In the genomic region with DNA sequence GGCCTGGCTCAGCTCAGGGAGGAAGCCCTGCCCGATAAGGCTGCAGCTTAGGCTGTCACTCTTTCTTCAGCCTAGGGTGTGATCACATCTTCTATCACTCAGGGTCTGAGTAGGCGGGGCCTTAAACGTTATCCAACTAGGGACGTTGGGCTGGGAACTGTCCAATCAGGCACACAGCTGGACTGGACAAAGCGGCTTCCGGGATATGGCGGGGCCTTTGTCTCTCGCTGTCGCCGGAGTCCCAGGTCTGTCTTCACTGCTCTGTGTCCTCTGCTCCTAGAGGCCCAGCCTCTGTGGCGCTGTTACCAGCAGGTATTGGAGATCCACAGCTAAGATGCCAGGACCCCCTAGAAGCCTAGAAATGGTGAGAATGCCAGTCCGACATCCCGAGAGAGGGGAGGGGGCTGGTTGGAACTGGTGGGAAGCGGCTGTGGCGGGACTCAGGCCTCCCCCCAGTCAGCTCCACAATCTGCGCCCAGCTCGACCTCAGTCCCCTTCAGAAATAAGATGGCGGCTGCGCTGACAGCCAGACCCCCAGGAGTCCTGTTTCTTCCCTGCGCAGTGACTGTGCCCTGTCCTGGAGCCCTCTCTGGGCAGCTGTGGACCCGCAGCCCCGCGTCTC, we compare ENCODE assay signal across 8 cellular contexts. TPM values are rescaled to one million over a fixed set of nuclear protein-coding genes. Genes with fewer than 3 reads are reported as not detected.
DNase-seq lines count a peak whose midpoint lies in the region; ATAC-seq and TF ChIP-seq lines count a peak whose summit lies in the region.

A gene (plus strand): TSS at position 214 of the 622 bp plus-strand sequence. CDS start 121 bp downstream, at position 335.

- H3K4me3 ChIP-seq in endodermal cell (ENCODE audit: low read length) (peak within 1 kb of the TSS; percentile 94), mesendoderm (ENCODE audit: low read length) (peak within 1 kb of the TSS; percentile 96)

- H3K4me3 Mint-ChIP-seq in endodermal cell, result peak within 1 kb of the TSS; percentile 93

- no peaks in the 10 kb centered on the region for H3K79me1 ChIP-seq in mesendoderm (ENCODE audit: low read length)

- no peaks in the 10 kb centered on the region for H3K9me3 Mint-ChIP-seq in endodermal cell

- peak within 1 kb of the TSS; percentile 98 for H3K56ac ChIP-seq in mesendoderm (ENCODE audit: low read length)

- H3K79me2 ChIP-seq in mesendoderm (ENCODE audit: control insufficient read depth, insufficient read depth, low read length), result peaks cover 11% of the 10 kb centered on the region

- H2BK120ac ChIP-seq in mesendoderm (ENCODE audit: low read depth, low read length), result peak within 1 kb of the TSS; percentile 90

- ATAC-seq in GM18861 (IDR thresholded peaks at IDR 0.05; ENCODE audit: unreplicated experiment), result peak; percentile 100
- peak; percentile 97 for ATAC-seq in HG03103 (IDR thresholded peaks at IDR 0.05; ENCODE audit: low read depth, unreplicated experiment)

- TF ChIP-seq CTCF in 22Rv1 (IDR thresholded peaks at IDR 0.05), result no peak
- TF ChIP-seq CTCF in endodermal cell (conservative IDR thresholded peaks at IDR 0.05), result no peak

- H3K4me2 ChIP-seq in mesendoderm (ENCODE audit: low read length), result no peak within 1 kb of the TSS

- no peak within 1 kb of the TSS for H2BK5ac ChIP-seq in mesendoderm (ENCODE audit: low read length)

- no peaks in the 10 kb centered on the region for H3K27me3 Mint-ChIP-seq in endodermal cell (ENCODE audit: insufficient read depth)

- WGBS in endodermal cell (ENCODE audit: insufficient coverage in 1 of 2, insufficient read length in 1 of 2), 2 experiments, result 1 to 7% methylated on average over 8 to 23 of the region's 23 CpGs
- no CpG with 5 or more reads among the region's 23 CpGs for WGBS in mesendoderm (ENCODE audit: extremely low coverage, insufficient coverage, low lambda C conversion rate)

- no peak within 1 kb of the TSS for H4K8ac ChIP-seq in mesendoderm (ENCODE audit: low read depth, low read length)

- DNase-seq in NCI-H748 treated with DMSO at 0.1 percent for 48 hours (lab: John Stamatoyannopoulos, UW) (peak; percentile 90), endodermal cell (peak; percentile 97), mesendoderm (peak; percentile 99)
- DNase-seq in activated CD8-positive, alpha-beta memory T cell treated with anti-CD3 and anti-CD28 coated beads, Interleukin-2, amount 50 U/mL, for 1 hour (ENCODE audit: extremely low read depth), result peak; percentile 56
- peak; percentile 51 for DNase-seq in stimulated activated CD8-positive, alpha-beta memory T cell treated with anti-CD3 and anti-CD28 coated beads, Interleukin-12 subunit alpha, Interleukin-12 subunit beta, amount 100 ng/mL, for 4 hours (ENCODE audit: low read depth)

- H3K4me1 Mint-ChIP-seq in endodermal cell, result no peaks in the 10 kb centered on the region

- H3K27ac ChIP-seq in 22Rv1 (peak within 1 kb of the TSS; percentile 85), endodermal cell (ENCODE audit: low read depth, low read length) (peak within 1 kb of the TSS; percentile 100), mesendoderm (ENCODE audit: low read depth, low read length) (peak within 1 kb of the TSS; percentile 51)

- peaks cover 29% of the 10 kb centered on the region for H3K36me3 Mint-ChIP-seq in endodermal cell (ENCODE audit: low read depth)

- H3K9ac ChIP-seq in endodermal cell (ENCODE audit: extremely low read depth, low read length, poor library complexity, severe bottlenecking), result peak within 1 kb of the TSS; percentile 100
- H3K9ac ChIP-seq in mesendoderm (ENCODE audit: low read length), result peak within 1 kb of the TSS; percentile 98

- H3K18ac ChIP-seq in mesendoderm (ENCODE audit: low read length), result peak within 1 kb of the TSS; percentile 90

- H2AK5ac ChIP-seq in mesendoderm (ENCODE audit: low read length), result no peak within 1 kb of the TSS

- H3K27me3 ChIP-seq in endodermal cell (ENCODE audit: control insufficient read depth, insufficient read depth, low read length, poor library complexity, severe bottlenecking), result no peaks in the 10 kb centered on the region
- no peaks in the 10 kb centered on the region for H3K27me3 ChIP-seq in mesendoderm (ENCODE audit: insufficient read depth, low read length, poor library complexity)

- H3K4ac ChIP-seq in mesendoderm (ENCODE audit: low read depth, low read length), result peak within 1 kb of the TSS; percentile 95

- H3K27ac Mint-ChIP-seq in endodermal cell, result peak within 1 kb of the TSS; percentile 100

- H3K36me3 ChIP-seq in endodermal cell (ENCODE audit: control insufficient read depth, insufficient read depth, low read length) (peaks cover 21% of the 10 kb centered on the region), mesendoderm (ENCODE audit: control insufficient read depth, insufficient read depth, low read length) (no peaks in the 10 kb centered on the region)

- H2BK15ac ChIP-seq in mesendoderm (replicated peaks; ENCODE audit: low read depth), result no peak within 1 kb of the TSS

- H4K5ac ChIP-seq in mesendoderm (ENCODE audit: low read length), result no peak within 1 kb of the TSS

- H3K4me1 ChIP-seq in endodermal cell (ENCODE audit: control insufficient read depth, insufficient read depth, low read length) (no peaks in the 10 kb centered on the region), mesendoderm (ENCODE audit: control insufficient read depth, low read depth, low read length) (no peaks in the 10 kb centered on the region)

- peaks cover 12% of the 10 kb centered on the region for H3K9me3 ChIP-seq in endodermal cell (ENCODE audit: control insufficient read depth, low read length)

- no peak within 1 kb of the TSS for H3K23ac ChIP-seq in mesendoderm (ENCODE audit: low read length)

RNA-seq across cellular contexts. Expression of the gene that starts here (rescaled TPM):
- total RNA-seq in endodermal cell, result 10 to 100 TPM; 30.7 to 33.8 TPM
- 37.9 TPM for polyA plus RNA-seq in endodermal cell (2013, experiment 1 of 2)
- polyA plus RNA-seq in endodermal cell (2013, experiment 2 of 2), result 38.6 TPM
- polyA plus RNA-seq in mesendoderm (2013, experiment 1 of 2), result 20.2 TPM
- 19.5 TPM for polyA plus RNA-seq in mesendoderm (2013, experiment 2 of 2)

Comparison
In these comparisons a context has a peak if more than half of its experiments do, and no peak if none do; other contexts are left out.
1. Peak in every context shown above with its lines: DNase-seq, ATAC-seq, H3K4me3 ChIP-seq and H3K27ac ChIP-seq.